2 cellular contexts compared by ENCODE assay signal in genomic region chr11:125593113-125593761, GRCh38.
TF ChIP-seq lines count a peak whose summit lies in the region.

No MANE protein-coding gene starts in this region.

TF ChIP-seq in GM12891, 5 proteins besides CTCF, POLR2A, EP300 and RAD21:
- TF ChIP-seq PAX5 (IDR thresholded peaks at IDR 0.05; ENCODE audit: insufficient read depth, low read length, severe bottlenecking) (no peak), TAF1 (IDR thresholded peaks at IDR 0.05; ENCODE audit: low read depth, low read length) (no peak), POLR2AphosphoS5 (IDR thresholded peaks at IDR 0.05; ENCODE audit: low read depth, low read length) (no peak), POU2F2 (IDR thresholded peaks at IDR 0.05; ENCODE audit: low read depth, low read length) (no peak), SPI1 (IDR thresholded peaks at IDR 0.05; ENCODE audit: low read depth, low read length) (no peak)

TF ChIP-seq in HepG2, 621 proteins besides CTCF, POLR2A, EP300 and RAD21 (continues in another document):
- TF ChIP-seq KLF16 (CRISPR knock-in tag; IDR thresholded peaks at IDR 0.05) (0 out of 4 replicates have a peak, but pooled peaks of 1 of the 2 experiments have one; percentile 42), HDAC2 (CRISPR knock-in tag; IDR thresholded peaks at IDR 0.05) (peak; percentile 25; the same call in 1 of the 2 replicates), ZNF292 (CRISPR knock-in tag; IDR thresholded peaks at IDR 0.05; ENCODE audit: borderline replicate concordance, low read depth) (0 out of 2 replicates have a peak, but pooled peaks have one; percentile 52), ZIK1 (CRISPR knock-in tag; IDR thresholded peaks at IDR 0.05; ENCODE audit: borderline replicate concordance, low read depth) (0 out of 2 replicates have a peak, but pooled peaks have one; percentile 4), HINFP (CRISPR knock-in tag; IDR thresholded peaks at IDR 0.05; ENCODE audit: low read depth) (0 out of 2 replicates have a peak, but pooled peaks have one; percentile 11), GPN1 (CRISPR knock-in tag; IDR thresholded peaks at IDR 0.05; ENCODE audit: borderline replicate concordance) (no peak), CENPBD1 (CRISPR knock-in tag; IDR thresholded peaks at IDR 0.05; ENCODE audit: borderline replicate concordance, low read depth) (no peak), GABPA (IDR thresholded peaks at IDR 0.05; ENCODE audit: low read depth, low read length) (no peak), GABPA (CRISPR knock-in tag; IDR thresholded peaks at IDR 0.05; ENCODE audit: low read depth) (no peak), TAF1 (CRISPR knock-in tag; IDR thresholded peaks at IDR 0.05) (peak; percentile 47), GATAD1 (CRISPR knock-in tag; IDR thresholded peaks at IDR 0.05) (peak; percentile 31; the same call in 1 of the 2 replicates), MAZ (IDR thresholded peaks at IDR 0.05; ENCODE audit: borderline replicate concordance, low read depth, low read length) (no peak), MAZ (CRISPR knock-in tag; IDR thresholded peaks at IDR 0.05; ENCODE audit: low read depth) (0 out of 2 replicates have a peak, but pooled peaks have one; percentile 1), ZNF12 (CRISPR knock-in tag; IDR thresholded peaks at IDR 0.05) (0 out of 2 replicates have a peak, but pooled peaks have one; percentile 3), KDM5A (IDR thresholded peaks at IDR 0.05; ENCODE audit: borderline replicate concordance, low read length) (0 out of 2 replicates have a peak, but pooled peaks have one; percentile 44), FOXC1 (CRISPR knock-in tag; IDR thresholded peaks at IDR 0.05; ENCODE audit: borderline replicate concordance) (0 out of 2 replicates have a peak, but pooled peaks have one; percentile 40), POLR2G (IDR thresholded peaks at IDR 0.05; ENCODE audit: low read depth, low read length) (peak; percentile 61; the same call in 1 of the 2 replicates), ZNF143 (CRISPR knock-in tag; IDR thresholded peaks at IDR 0.05) (0 out of 2 replicates have a peak, but pooled peaks have one; percentile 42), ZNF710 (CRISPR knock-in tag; IDR thresholded peaks at IDR 0.05; ENCODE audit: borderline replicate concordance) (peak; percentile 77; the same call in 1 of the 2 replicates), ETV5 (CRISPR knock-in tag; IDR thresholded peaks at IDR 0.05; ENCODE audit: borderline replicate concordance) (peak; percentile 53; the same call in 1 of the 2 replicates), ISL2 (CRISPR knock-in tag; IDR thresholded peaks at IDR 0.05) (0 out of 2 replicates have a peak, but pooled peaks have one; percentile 2), ZNF746 (CRISPR knock-in tag; IDR thresholded peaks at IDR 0.05) (peak; percentile 51; the same call in 1 of the 2 replicates), SNAI1 (CRISPR knock-in tag; IDR thresholded peaks at IDR 0.05; ENCODE audit: borderline replicate concordance) (no peak), ZBTB7B (CRISPR knock-in tag; IDR thresholded peaks at IDR 0.05) (peak; percentile 28; the same call in 1 of the 2 replicates), ZNF616 (CRISPR knock-in tag; IDR thresholded peaks at IDR 0.05; ENCODE audit: low read depth) (0 out of 2 replicates have a peak, but pooled peaks have one; percentile 15), POLR2AphosphoS5 (IDR thresholded peaks at IDR 0.05; ENCODE audit: low read depth, low read length) (peak; percentile 36; the same call in 1 of the 2 replicates), BRD4 (CRISPR knock-in tag; IDR thresholded peaks at IDR 0.05) (0 out of 2 replicates have a peak, but pooled peaks have one; percentile 29), ZNF781 (CRISPR knock-in tag; IDR thresholded peaks at IDR 0.05; ENCODE audit: borderline replicate concordance, not compliant biosample characterization) (peak; percentile 13), ARID5B (CRISPR knock-in tag; IDR thresholded peaks at IDR 0.05) (peak; percentile 25; the same call in 1 of the 2 replicates)
- TF ChIP-seq, protein P1, sequence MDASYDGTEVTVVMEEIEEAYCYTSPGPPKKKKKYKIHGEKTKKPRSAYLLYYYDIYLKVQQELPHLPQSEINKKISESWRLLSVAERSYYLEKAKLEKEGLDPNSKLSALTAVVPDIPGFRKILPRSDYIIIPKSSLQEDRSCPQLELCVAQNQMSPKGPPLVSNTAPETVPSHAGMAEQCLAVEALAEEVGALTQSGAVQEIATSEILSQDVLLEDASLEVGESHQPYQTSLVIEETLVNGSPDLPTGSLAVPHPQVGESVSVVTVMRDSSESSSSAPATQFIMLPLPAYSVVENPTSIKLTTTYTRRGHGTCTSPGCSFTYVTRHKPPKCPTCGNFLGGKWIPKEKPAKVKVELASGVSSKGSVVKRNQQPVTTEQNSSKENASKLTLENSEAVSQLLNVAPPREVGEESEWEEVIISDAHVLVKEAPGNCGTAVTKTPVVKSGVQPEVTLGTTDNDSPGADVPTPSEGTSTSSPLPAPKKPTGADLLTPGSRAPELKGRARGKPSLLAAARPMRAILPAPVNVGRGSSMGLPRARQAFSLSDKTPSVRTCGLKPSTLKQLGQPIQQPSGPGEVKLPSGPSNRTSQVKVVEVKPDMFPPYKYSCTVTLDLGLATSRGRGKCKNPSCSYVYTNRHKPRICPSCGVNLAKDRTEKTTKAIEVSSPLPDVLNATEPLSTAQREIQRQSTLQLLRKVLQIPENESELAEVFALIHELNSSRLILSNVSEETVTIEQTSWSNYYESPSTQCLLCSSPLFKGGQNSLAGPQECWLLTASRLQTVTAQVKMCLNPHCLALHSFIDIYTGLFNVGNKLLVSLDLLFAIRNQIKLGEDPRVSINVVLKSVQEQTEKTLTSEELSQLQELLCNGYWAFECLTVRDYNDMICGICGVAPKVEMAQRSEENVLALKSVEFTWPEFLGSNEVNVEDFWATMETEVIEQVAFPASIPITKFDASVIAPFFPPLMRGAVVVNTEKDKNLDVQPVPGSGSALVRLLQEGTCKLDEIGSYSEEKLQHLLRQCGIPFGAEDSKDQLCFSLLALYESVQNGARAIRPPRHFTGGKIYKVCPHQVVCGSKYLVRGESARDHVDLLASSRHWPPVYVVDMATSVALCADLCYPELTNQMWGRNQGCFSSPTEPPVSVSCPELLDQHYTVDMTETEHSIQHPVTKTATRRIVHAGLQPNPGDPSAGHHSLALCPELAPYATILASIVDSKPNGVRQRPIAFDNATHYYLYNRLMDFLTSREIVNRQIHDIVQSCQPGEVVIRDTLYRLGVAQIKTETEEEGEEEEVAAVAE (CRISPR knock-in tag; IDR thresholded peaks at IDR 0.05; ENCODE audit: borderline replicate concordance), result no peak
- TF ChIP-seq, protein P2, sequence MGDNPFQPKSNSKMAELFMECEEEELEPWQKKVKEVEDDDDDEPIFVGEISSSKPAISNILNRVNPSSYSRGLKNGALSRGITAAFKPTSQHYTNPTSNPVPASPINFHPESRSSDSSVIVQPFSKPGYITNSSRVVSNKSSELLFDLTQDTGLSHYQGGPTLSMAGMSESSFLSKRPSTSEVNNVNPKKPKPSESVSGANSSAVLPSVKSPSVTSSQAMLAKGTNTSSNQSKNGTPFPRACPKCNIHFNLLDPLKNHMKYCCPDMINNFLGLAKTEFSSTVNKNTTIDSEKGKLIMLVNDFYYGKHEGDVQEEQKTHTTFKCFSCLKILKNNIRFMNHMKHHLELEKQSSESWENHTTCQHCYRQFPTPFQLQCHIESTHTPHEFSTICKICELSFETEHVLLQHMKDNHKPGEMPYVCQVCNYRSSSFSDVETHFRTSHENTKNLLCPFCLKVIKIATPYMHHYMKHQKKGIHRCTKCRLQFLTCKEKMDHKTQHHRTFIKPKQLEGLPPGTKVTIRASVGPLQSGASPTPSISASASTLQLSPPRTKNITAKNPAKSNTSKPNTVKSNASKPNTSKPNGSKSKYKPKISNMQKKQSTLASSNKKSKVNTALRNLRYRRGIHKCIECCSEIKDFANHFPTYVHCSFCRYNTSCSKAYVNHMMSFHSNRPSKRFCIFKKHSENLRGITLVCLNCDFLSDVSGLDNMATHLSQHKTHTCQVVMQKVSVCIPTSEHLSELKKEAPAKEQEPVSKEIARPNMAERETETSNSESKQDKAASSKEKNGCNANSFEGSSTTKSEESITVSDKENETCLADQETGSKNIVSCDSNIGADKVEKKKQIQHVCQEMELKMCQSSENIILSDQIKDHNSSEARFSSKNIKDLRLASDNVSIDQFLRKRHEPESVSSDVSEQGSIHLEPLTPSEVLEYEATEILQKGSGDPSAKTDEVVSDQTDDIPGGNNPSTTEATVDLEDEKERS (CRISPR knock-in tag; IDR thresholded peaks at IDR 0.05), result 0 out of 2 replicates have a peak, but pooled peaks have one; percentile 12
- TF ChIP-seq, protein P3, sequence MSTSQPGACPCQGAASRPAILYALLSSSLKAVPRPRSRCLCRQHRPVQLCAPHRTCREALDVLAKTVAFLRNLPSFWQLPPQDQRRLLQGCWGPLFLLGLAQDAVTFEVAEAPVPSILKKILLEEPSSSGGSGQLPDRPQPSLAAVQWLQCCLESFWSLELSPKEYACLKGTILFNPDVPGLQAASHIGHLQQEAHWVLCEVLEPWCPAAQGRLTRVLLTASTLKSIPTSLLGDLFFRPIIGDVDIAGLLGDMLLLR (CRISPR knock-in tag; IDR thresholded peaks at IDR 0.05), result 0 out of 2 replicates have a peak, but pooled peaks have one; percentile 1
- TF ChIP-seq, protein P4, sequence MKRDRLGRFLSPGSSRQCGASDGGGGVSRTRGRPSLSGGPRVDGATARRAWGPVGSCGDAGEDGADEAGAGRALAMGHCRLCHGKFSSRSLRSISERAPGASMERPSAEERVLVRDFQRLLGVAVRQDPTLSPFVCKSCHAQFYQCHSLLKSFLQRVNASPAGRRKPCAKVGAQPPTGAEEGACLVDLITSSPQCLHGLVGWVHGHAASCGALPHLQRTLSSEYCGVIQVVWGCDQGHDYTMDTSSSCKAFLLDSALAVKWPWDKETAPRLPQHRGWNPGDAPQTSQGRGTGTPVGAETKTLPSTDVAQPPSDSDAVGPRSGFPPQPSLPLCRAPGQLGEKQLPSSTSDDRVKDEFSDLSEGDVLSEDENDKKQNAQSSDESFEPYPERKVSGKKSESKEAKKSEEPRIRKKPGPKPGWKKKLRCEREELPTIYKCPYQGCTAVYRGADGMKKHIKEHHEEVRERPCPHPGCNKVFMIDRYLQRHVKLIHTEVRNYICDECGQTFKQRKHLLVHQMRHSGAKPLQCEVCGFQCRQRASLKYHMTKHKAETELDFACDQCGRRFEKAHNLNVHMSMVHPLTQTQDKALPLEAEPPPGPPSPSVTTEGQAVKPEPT (CRISPR knock-in tag; IDR thresholded peaks at IDR 0.05; ENCODE audit: low read depth), result 0 out of 2 replicates have a peak, but pooled peaks have one; percentile 66
- TF ChIP-seq, protein P5, sequence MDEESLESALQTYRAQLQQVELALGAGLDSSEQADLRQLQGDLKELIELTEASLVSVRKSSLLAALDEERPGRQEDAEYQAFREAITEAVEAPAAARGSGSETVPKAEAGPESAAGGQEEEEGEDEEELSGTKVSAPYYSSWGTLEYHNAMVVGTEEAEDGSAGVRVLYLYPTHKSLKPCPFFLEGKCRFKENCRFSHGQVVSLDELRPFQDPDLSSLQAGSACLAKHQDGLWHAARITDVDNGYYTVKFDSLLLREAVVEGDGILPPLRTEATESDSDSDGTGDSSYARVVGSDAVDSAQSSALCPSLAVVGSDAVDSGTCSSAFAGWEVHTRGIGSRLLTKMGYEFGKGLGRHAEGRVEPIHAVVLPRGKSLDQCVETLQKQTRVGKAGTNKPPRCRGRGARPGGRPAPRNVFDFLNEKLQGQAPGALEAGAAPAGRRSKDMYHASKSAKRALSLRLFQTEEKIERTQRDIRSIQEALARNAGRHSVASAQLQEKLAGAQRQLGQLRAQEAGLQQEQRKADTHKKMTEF (CRISPR knock-in tag; IDR thresholded peaks at IDR 0.05), result peak; percentile 25; the same call in 1 of the 2 replicates
